Comparison of ENCODE assay signal across 1 cellular context in the genomic region with DNA sequence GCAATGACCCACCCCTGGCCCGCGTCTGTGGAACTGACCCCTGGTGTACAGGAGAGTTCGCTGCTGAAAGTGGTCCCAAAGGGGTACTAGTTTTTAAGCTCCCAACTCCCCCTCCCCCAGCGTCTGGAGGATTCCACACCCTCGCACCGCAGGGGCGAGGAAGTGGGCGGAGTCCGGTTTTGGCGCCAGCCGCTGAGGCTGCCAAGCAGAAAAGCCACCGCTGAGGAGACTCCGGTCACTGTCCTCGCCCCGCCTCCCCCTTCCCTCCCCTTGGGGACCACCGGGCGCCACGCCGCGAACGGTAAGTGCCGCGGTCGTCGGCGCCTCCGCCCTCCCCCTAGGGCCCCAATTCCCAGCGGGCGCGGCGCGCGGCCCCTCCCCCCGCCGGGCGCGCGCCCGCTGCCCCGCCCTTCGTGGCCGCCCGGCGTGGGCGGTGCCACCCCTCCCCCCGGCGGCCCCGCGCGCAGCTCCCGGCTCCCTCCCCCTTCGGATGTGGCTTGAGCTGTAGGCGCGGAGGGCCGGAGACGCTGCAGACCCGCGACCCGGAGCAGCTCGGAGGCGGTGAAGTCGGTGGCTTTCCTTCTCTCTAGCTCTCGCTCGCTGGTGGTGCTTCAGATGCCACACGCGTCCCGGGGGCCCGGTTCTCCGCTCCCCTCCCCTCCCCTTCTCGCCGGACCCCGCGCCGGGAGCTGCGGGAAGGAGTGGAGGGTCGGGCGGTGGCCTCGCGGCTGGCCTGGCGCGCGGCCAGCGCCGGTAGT.
TF ChIP-seq lines count a peak whose summit lies in the region.

A gene (plus strand): TSS at position 485 of the 758 bp plus-strand sequence. CDS start 1,254 bp downstream, outside the sequence.

TF ChIP-seq in WTC11, 78 proteins besides CTCF, POLR2A, EP300 and RAD21 (continued from another document and continues in another):
- TF ChIP-seq, protein P1, sequence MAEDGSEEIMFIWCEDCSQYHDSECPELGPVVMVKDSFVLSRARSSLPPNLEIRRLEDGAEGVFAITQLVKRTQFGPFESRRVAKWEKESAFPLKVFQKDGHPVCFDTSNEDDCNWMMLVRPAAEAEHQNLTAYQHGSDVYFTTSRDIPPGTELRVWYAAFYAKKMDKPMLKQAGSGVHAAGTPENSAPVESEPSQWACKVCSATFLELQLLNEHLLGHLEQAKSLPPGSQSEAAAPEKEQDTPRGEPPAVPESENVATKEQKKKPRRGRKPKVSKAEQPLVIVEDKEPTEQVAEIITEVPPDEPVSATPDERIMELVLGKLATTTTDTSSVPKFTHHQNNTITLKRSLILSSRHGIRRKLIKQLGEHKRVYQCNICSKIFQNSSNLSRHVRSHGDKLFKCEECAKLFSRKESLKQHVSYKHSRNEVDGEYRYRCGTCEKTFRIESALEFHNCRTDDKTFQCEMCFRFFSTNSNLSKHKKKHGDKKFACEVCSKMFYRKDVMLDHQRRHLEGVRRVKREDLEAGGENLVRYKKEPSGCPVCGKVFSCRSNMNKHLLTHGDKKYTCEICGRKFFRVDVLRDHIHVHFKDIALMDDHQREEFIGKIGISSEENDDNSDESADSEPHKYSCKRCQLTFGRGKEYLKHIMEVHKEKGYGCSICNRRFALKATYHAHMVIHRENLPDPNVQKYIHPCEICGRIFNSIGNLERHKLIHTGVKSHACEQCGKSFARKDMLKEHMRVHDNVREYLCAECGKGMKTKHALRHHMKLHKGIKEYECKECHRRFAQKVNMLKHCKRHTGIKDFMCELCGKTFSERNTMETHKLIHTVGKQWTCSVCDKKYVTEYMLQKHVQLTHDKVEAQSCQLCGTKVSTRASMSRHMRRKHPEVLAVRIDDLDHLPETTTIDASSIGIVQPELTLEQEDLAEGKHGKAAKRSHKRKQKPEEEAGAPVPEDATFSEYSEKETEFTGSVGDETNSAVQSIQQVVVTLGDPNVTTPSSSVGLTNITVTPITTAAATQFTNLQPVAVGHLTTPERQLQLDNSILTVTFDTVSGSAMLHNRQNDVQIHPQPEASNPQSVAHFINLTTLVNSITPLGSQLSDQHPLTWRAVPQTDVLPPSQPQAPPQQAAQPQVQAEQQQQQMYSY (CRISPR knock-in tag; IDR thresholded peaks at IDR 0.05) = peak; percentile 17; the same call in 1 of the 2 replicates
- TF ChIP-seq TP53 (CRISPR knock-in tag; IDR thresholded peaks at IDR 0.05) (0 out of 2 replicates have a peak, but pooled peaks have one; percentile 49), CBFB (CRISPR knock-in tag; IDR thresholded peaks at IDR 0.05; ENCODE audit: low read depth) (no peak), OVOL2 (CRISPR knock-in tag; IDR thresholded peaks at IDR 0.05; ENCODE audit: borderline replicate concordance) (no peak), ZNF232 (CRISPR knock-in tag; IDR thresholded peaks at IDR 0.05) (no peak), NFE2L1 (CRISPR knock-in tag; IDR thresholded peaks at IDR 0.05) (no peak), SOX15 (CRISPR knock-in tag; IDR thresholded peaks at IDR 0.05) (no peak), SMAD4 (CRISPR knock-in tag; IDR thresholded peaks at IDR 0.05) (no peak), ZNF671 (CRISPR knock-in tag; IDR thresholded peaks at IDR 0.05) (no peak), ETV6 (CRISPR knock-in tag; IDR thresholded peaks at IDR 0.05) (no peak), MYBL2 (CRISPR knock-in tag; IDR thresholded peaks at IDR 0.05) (no peak), ZNF416 (CRISPR knock-in tag; IDR thresholded peaks at IDR 0.05) (no peak), ESRRA (CRISPR knock-in tag; IDR thresholded peaks at IDR 0.05; ENCODE audit: borderline replicate concordance) (no peak), ATF1 (CRISPR knock-in tag; IDR thresholded peaks at IDR 0.05) (no peak), ZBTB21 (CRISPR knock-in tag; IDR thresholded peaks at IDR 0.05; ENCODE audit: borderline replicate concordance) (no peak; the same call in 1 of the 2 replicates), RELA (CRISPR knock-in tag; IDR thresholded peaks at IDR 0.05; ENCODE audit: borderline replicate concordance) (no peak), ZNF263 (CRISPR knock-in tag; IDR thresholded peaks at IDR 0.05; ENCODE audit: low read depth) (no peak), JAZF1 (CRISPR knock-in tag; IDR thresholded peaks at IDR 0.05) (no peak), GTF2I (CRISPR knock-in tag; conservative IDR thresholded peaks at IDR 0.05) (no peak), NR2C2 (CRISPR knock-in tag; IDR thresholded peaks at IDR 0.05) (no peak), TCF7 (CRISPR knock-in tag; IDR thresholded peaks at IDR 0.05; ENCODE audit: low read depth) (no peak)
- TF ChIP-seq, protein P2, sequence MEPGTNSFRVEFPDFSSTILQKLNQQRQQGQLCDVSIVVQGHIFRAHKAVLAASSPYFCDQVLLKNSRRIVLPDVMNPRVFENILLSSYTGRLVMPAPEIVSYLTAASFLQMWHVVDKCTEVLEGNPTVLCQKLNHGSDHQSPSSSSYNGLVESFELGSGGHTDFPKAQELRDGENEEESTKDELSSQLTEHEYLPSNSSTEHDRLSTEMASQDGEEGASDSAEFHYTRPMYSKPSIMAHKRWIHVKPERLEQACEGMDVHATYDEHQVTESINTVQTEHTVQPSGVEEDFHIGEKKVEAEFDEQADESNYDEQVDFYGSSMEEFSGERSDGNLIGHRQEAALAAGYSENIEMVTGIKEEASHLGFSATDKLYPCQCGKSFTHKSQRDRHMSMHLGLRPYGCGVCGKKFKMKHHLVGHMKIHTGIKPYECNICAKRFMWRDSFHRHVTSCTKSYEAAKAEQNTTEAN (CRISPR knock-in tag; IDR thresholded peaks at IDR 0.05) = no peak
- TF ChIP-seq, protein P3, sequence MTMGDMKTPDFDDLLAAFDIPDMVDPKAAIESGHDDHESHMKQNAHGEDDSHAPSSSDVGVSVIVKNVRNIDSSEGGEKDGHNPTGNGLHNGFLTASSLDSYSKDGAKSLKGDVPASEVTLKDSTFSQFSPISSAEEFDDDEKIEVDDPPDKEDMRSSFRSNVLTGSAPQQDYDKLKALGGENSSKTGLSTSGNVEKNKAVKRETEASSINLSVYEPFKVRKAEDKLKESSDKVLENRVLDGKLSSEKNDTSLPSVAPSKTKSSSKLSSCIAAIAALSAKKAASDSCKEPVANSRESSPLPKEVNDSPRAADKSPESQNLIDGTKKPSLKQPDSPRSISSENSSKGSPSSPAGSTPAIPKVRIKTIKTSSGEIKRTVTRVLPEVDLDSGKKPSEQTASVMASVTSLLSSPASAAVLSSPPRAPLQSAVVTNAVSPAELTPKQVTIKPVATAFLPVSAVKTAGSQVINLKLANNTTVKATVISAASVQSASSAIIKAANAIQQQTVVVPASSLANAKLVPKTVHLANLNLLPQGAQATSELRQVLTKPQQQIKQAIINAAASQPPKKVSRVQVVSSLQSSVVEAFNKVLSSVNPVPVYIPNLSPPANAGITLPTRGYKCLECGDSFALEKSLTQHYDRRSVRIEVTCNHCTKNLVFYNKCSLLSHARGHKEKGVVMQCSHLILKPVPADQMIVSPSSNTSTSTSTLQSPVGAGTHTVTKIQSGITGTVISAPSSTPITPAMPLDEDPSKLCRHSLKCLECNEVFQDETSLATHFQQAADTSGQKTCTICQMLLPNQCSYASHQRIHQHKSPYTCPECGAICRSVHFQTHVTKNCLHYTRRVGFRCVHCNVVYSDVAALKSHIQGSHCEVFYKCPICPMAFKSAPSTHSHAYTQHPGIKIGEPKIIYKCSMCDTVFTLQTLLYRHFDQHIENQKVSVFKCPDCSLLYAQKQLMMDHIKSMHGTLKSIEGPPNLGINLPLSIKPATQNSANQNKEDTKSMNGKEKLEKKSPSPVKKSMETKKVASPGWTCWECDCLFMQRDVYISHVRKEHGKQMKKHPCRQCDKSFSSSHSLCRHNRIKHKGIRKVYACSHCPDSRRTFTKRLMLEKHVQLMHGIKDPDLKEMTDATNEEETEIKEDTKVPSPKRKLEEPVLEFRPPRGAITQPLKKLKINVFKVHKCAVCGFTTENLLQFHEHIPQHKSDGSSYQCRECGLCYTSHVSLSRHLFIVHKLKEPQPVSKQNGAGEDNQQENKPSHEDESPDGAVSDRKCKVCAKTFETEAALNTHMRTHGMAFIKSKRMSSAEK (CRISPR knock-in tag; IDR thresholded peaks at IDR 0.05; ENCODE audit: borderline replicate concordance) = no peak
- TF ChIP-seq, protein P4, sequence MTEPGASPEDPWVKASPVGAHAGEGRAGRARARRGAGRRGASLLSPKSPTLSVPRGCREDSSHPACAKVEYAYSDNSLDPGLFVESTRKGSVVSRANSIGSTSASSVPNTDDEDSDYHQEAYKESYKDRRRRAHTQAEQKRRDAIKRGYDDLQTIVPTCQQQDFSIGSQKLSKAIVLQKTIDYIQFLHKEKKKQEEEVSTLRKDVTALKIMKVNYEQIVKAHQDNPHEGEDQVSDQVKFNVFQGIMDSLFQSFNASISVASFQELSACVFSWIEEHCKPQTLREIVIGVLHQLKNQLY (CRISPR knock-in tag; IDR thresholded peaks at IDR 0.05) = 0 out of 2 replicates have a peak, but pooled peaks have one; percentile 22
- TF ChIP-seq, protein P5, sequence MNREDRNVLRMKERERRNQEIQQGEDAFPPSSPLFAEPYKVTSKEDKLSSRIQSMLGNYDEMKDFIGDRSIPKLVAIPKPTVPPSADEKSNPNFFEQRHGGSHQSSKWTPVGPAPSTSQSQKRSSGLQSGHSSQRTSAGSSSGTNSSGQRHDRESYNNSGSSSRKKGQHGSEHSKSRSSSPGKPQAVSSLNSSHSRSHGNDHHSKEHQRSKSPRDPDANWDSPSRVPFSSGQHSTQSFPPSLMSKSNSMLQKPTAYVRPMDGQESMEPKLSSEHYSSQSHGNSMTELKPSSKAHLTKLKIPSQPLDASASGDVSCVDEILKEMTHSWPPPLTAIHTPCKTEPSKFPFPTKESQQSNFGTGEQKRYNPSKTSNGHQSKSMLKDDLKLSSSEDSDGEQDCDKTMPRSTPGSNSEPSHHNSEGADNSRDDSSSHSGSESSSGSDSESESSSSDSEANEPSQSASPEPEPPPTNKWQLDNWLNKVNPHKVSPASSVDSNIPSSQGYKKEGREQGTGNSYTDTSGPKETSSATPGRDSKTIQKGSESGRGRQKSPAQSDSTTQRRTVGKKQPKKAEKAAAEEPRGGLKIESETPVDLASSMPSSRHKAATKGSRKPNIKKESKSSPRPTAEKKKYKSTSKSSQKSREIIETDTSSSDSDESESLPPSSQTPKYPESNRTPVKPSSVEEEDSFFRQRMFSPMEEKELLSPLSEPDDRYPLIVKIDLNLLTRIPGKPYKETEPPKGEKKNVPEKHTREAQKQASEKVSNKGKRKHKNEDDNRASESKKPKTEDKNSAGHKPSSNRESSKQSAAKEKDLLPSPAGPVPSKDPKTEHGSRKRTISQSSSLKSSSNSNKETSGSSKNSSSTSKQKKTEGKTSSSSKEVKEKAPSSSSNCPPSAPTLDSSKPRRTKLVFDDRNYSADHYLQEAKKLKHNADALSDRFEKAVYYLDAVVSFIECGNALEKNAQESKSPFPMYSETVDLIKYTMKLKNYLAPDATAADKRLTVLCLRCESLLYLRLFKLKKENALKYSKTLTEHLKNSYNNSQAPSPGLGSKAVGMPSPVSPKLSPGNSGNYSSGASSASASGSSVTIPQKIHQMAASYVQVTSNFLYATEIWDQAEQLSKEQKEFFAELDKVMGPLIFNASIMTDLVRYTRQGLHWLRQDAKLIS (CRISPR knock-in tag; IDR thresholded peaks at IDR 0.05; ENCODE audit: borderline replicate concordance) = no peak
- TF ChIP-seq, protein P6, sequence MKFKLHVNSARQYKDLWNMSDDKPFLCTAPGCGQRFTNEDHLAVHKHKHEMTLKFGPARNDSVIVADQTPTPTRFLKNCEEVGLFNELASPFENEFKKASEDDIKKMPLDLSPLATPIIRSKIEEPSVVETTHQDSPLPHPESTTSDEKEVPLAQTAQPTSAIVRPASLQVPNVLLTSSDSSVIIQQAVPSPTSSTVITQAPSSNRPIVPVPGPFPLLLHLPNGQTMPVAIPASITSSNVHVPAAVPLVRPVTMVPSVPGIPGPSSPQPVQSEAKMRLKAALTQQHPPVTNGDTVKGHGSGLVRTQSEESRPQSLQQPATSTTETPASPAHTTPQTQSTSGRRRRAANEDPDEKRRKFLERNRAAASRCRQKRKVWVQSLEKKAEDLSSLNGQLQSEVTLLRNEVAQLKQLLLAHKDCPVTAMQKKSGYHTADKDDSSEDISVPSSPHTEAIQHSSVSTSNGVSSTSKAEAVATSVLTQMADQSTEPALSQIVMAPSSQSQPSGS (CRISPR knock-in tag; IDR thresholded peaks at IDR 0.05; ENCODE audit: borderline replicate concordance, low read depth) = no peak
- TF ChIP-seq, protein P7, sequence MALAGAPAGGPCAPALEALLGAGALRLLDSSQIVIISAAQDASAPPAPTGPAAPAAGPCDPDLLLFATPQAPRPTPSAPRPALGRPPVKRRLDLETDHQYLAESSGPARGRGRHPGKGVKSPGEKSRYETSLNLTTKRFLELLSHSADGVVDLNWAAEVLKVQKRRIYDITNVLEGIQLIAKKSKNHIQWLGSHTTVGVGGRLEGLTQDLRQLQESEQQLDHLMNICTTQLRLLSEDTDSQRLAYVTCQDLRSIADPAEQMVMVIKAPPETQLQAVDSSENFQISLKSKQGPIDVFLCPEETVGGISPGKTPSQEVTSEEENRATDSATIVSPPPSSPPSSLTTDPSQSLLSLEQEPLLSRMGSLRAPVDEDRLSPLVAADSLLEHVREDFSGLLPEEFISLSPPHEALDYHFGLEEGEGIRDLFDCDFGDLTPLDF (CRISPR knock-in tag; IDR thresholded peaks at IDR 0.05) = no peak
- TF ChIP-seq, protein P8, sequence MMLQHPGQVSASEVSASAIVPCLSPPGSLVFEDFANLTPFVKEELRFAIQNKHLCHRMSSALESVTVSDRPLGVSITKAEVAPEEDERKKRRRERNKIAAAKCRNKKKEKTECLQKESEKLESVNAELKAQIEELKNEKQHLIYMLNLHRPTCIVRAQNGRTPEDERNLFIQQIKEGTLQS (CRISPR knock-in tag; conservative IDR thresholded peaks at IDR 0.05) = no peak
- TF ChIP-seq, protein P9, sequence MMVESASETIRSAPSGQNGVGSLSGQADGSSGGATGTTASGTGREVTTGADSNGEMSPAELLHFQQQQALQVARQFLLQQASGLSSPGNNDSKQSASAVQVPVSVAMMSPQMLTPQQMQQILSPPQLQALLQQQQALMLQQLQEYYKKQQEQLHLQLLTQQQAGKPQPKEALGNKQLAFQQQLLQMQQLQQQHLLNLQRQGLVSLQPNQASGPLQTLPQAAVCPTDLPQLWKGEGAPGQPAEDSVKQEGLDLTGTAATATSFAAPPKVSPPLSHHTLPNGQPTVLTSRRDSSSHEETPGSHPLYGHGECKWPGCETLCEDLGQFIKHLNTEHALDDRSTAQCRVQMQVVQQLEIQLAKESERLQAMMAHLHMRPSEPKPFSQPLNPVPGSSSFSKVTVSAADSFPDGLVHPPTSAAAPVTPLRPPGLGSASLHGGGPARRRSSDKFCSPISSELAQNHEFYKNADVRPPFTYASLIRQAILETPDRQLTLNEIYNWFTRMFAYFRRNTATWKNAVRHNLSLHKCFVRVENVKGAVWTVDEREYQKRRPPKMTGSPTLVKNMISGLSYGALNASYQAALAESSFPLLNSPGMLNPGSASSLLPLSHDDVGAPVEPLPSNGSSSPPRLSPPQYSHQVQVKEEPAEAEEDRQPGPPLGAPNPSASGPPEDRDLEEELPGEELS (CRISPR knock-in tag; IDR thresholded peaks at IDR 0.05) = peak; percentile 90
- TF ChIP-seq, protein P10, sequence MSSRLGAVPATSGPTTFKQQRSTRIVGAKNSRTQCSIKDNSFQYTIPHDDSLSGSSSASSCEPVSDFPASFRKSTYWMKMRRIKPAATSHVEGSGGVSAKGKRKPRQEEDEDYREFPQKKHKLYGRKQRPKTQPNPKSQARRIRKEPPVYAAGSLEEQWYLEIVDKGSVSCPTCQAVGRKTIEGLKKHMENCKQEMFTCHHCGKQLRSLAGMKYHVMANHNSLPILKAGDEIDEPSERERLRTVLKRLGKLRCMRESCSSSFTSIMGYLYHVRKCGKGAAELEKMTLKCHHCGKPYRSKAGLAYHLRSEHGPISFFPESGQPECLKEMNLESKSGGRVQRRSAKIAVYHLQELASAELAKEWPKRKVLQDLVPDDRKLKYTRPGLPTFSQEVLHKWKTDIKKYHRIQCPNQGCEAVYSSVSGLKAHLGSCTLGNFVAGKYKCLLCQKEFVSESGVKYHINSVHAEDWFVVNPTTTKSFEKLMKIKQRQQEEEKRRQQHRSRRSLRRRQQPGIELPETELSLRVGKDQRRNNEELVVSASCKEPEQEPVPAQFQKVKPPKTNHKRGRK (CRISPR knock-in tag; IDR thresholded peaks at IDR 0.05; ENCODE audit: borderline replicate concordance) = no peak
